Comparison of ENCODE assay signal across 24 cellular contexts in the genomic region with DNA sequence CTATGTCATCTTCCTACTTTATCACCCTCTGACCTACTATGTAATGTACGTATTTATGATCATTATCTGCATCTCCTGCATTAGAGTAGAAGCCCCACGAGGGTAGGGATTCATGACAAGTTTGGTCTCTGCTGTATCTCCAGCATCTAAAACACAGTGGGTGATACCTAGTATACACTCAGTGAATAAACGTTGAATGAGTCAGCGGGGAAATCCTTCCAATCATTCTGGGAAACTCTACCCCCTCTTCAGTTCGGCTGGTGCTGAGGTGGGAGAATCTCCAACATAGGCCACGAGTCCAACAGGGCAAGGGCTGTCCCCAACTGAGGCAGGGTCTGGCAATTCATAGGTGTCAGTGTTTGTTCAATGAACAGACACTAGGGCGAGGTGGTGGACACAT.
DNase-seq lines count a peak whose midpoint lies in the region; FAIRE-seq and TF ChIP-seq lines count a peak whose summit lies in the region.
"Had no signal": no experiment of that assay in that cellular context is flagged by ENCODE, and none has a peak within 500 bp of the region (broad histone marks: within the 10 kb centered on the region; RNA-seq: fewer than 3 reads in every experiment).

No MANE protein-coding gene starts in this region.

- H3K27ac ChIP-seq in WERI-Rb-1 = no peak overlapping the region
- H3K27ac ChIP-seq: HL-60, KMS-11 had no signal

- no peaks in the 10 kb centered on the region for H3K9me3 ChIP-seq in WERI-Rb-1 (ENCODE audit: severe bottlenecking)

- peak; percentile 16 for DNase-seq in activated naive CD4-positive, alpha-beta T cell treated with anti-CD3 and anti-CD28 coated beads for 36 hours
- DNase-seq in activated naive CD4-positive, alpha-beta T cell treated with anti-CD3 and anti-CD28 coated beads, Interleukin-2, amount 50 U/mL, for 16 hours = no peak
- DNase-seq in GM19239 (ENCODE audit: insufficient read length, low spot score) (no peak), islet precursor cell (peak; percentile 12), WERI-Rb-1 (no peak), NCI-H1092 treated with DMSO at 0.1 percent for 48 hours (lab: John Stamatoyannopoulos, UW) (no peak)
- no peak for DNase-seq in stimulated activated CD8-positive, alpha-beta memory T cell treated with anti-CD3 and anti-CD28 coated beads, Interleukin-4, amount 100 ng/mL, for 48 hours
- DNase-seq: C1 segment of cervical spinal cord; CD4-positive, alpha-beta memory T cell; COR-L47; DMS53; HCEC 1CT; MM.1S; NCI-H1417; NCI-H1694; NCI-H2029 treated with DMSO at 0.1 percent for 48 hours; NCI-H2227 treated with DMSO at 0.1 percent for 48 hours; NCI-H69; RPMI8226; SHP77 had no signal

- intact Hi-C loops in activated naive CD4-positive, alpha-beta T cell treated with anti-CD3 and anti-CD28 coated beads for 36 hours (cut with micrococcal nuclease) = no loop called here

- H3K36me3 Mint-ChIP-seq in activated naive CD4-positive, alpha-beta T cell treated with anti-CD3 and anti-CD28 coated beads for 36 hours (ENCODE audit: low read depth) = no peaks in the 10 kb centered on the region
- H3K36me3 Mint-ChIP-seq: CD4-positive, alpha-beta memory T cell; IgD-negative memory B cell had no signal

- no peak for TF ChIP-seq CTCF in WERI-Rb-1 (IDR thresholded peaks at IDR 0.05; ENCODE audit: low read depth, low read length)

- FAIRE-seq in GM19239 (lab: Jason Lieb, UNC) = peak; percentile 42
- FAIRE-seq: H1 had no signal

- no peak overlapping the region for H3K4me3 ChIP-seq in WERI-Rb-1 (ENCODE audit: low read depth, low read length)

- CTCF ChIA-PET in activated naive CD4-positive, alpha-beta T cell treated with anti-CD3 and anti-CD28 coated beads for 36 hours (lab: Charles Lee) = no interaction called here

- H3K27me3 Mint-ChIP-seq in activated naive CD4-positive, alpha-beta T cell treated with anti-CD3 and anti-CD28 coated beads for 36 hours (ENCODE audit: low read depth) = no peaks in the 10 kb centered on the region

- peaks cover 4% of the 10 kb centered on the region for H3K4me1 Mint-ChIP-seq in activated naive CD4-positive, alpha-beta T cell treated with anti-CD3 and anti-CD28 coated beads for 36 hours (ENCODE audit: low read depth)
- H3K4me1 Mint-ChIP-seq: CD4-positive, alpha-beta memory T cell; IgD-negative memory B cell had no signal

- H3K27me3 ChIP-seq in WERI-Rb-1 (ENCODE audit: insufficient read depth, low read depth, severe bottlenecking) = peaks cover 58% of the 10 kb centered on the region

- no peaks in the 10 kb centered on the region for H3K36me3 ChIP-seq in WERI-Rb-1

- H3K9me3 Mint-ChIP-seq in activated naive CD4-positive, alpha-beta T cell treated with anti-CD3 and anti-CD28 coated beads for 36 hours = no peaks in the 10 kb centered on the region
- H3K9me3 Mint-ChIP-seq: CD4-positive, alpha-beta memory T cell had no signal

- H3K27ac Mint-ChIP-seq in activated naive CD4-positive, alpha-beta T cell treated with anti-CD3 and anti-CD28 coated beads for 36 hours = no peak overlapping the region
- H3K27ac Mint-ChIP-seq: CD4-positive, alpha-beta memory T cell had no signal

- no peak overlapping the region for H3K4me3 Mint-ChIP-seq in activated naive CD4-positive, alpha-beta T cell treated with anti-CD3 and anti-CD28 coated beads for 36 hours
- H3K4me3 Mint-ChIP-seq: CD4-positive, alpha-beta memory T cell; IgD-negative memory B cell had no signal

Comparison
In these comparisons a context has a peak if more than half of its experiments do, and no peak if none do; other contexts are left out.
1. DNase-seq: peak in activated naive CD4-positive, alpha-beta T cell treated with anti-CD3 and anti-CD28 coated beads for 36 hours (single experiment) and islet precursor cell (single experiment); none in activated naive CD4-positive, alpha-beta T cell treated with anti-CD3 and anti-CD28 coated beads, Interleukin-2, amount 50 U/mL, for 16 hours (single experiment), GM19239 (single experiment), WERI-Rb-1 (single experiment), stimulated activated CD8-positive, alpha-beta memory T cell treated with anti-CD3 and anti-CD28 coated beads, Interleukin-4, amount 100 ng/mL, for 48 hours (single experiment) and NCI-H1092 treated with DMSO at 0.1 percent for 48 hours (single experiment).